14 cellular contexts compared by ENCODE assay signal in the genomic region with DNA sequence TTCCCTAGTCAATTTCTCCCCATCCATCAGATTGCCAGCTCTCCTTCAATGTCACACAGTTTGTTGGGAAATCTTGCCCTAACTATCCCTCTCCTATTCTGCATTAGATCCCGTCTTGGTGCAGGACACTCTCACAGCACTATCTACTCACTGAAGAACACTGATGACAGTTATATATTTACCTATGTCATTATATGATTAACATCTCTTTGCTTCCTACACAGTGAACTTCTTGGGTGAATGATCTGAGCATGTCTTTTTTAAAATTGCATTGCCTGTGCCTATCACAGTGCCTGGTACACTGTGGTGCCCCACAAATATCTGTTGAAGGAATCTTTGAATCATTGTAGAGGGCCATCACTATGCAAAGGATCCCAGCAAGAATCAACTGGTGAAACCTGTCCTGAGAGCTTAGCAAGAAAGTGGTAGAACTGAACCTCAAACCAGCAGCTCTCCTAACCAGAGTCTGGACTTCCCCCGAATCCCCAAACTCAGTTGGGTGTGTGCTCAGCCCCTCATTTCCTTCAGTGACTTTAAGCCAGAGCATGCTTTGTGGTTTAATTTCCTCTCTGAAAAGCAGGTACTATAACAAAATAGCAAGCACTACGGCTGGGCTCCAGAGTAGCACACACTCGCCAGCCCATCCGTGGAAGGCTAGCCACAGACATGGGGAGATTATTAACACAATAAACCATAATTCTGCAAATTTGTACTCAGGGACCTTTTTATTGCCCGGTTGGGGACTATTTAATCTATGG.
"Had no signal": no experiment of that assay in that cellular context is flagged by ENCODE, and none has a peak within 500 bp of the region (broad histone marks: within the 10 kb centered on the region; RNA-seq: fewer than 3 reads in every experiment).

No MANE protein-coding gene starts in this region.

- H3K4me1 ChIP-seq: foreskin keratinocyte, suprapubic skin had no signal

- H3K4me3 ChIP-seq: suprapubic skin had no signal

- H3K27ac ChIP-seq: foreskin keratinocyte, suprapubic skin had no signal

- H3K27me3 ChIP-seq: suprapubic skin had no signal

- ATAC-seq: activated CD8-positive, alpha-beta T cell treated with anti-CD3 and anti-CD28 coated beads, Interleukin-2, amount 10 ng/mL, durations not matched to agents 7 days and 5 days; activated T-cell treated with anti-CD3 and anti-CD28 coated beads, Interleukin-2, amount 50 U/mL, for 72 hours; foreskin keratinocyte; sciatic nerve; stimulated activated naive CD8-positive, alpha-beta T cell treated with anti-CD3 and anti-CD28 coated beads, Interleukin-15, Interleukin-2, amounts not matched to agents 100 U/mL and 50 U/mL, for 24 hours had no signal

- DNase-seq: activated CD4-positive, alpha-beta T cell treated with anti-CD3 and anti-CD28 coated beads, Interleukin-2, amount 10 ng/mL, durations not matched to agents 24 days and 14 days; activated CD4-positive, CD25-positive, alpha-beta regulatory T cell; activated CD8-positive, alpha-beta memory T cell treated with anti-CD3 and anti-CD28 coated beads, Interleukin-2, amount 50 U/mL, for 4 hours; activated CD8-positive, alpha-beta T cell treated with anti-CD3 and anti-CD28 coated beads, Interleukin-2, amount 10 ng/mL, durations not matched to agents 7 days and 5 days; activated T-cell treated with anti-CD3 and anti-CD28 coated beads, Interleukin-2, amount 50 U/mL, for 72 hours; aorta; effector CD8-positive, alpha-beta T cell; foreskin keratinocyte; head of caudate nucleus; kidney glomerular epithelial cell; stimulated activated naive CD8-positive, alpha-beta T cell treated with anti-CD3 and anti-CD28 coated beads, Interleukin-15, Interleukin-2, amounts not matched to agents 100 U/mL and 50 U/mL, for 24 hours; trophoblast cell had no signal

- H3K9me3 ChIP-seq: suprapubic skin had no signal

- H3K36me3 ChIP-seq: suprapubic skin had no signal
